ENCODE assay signal across 1 cellular context in the genomic region with DNA sequence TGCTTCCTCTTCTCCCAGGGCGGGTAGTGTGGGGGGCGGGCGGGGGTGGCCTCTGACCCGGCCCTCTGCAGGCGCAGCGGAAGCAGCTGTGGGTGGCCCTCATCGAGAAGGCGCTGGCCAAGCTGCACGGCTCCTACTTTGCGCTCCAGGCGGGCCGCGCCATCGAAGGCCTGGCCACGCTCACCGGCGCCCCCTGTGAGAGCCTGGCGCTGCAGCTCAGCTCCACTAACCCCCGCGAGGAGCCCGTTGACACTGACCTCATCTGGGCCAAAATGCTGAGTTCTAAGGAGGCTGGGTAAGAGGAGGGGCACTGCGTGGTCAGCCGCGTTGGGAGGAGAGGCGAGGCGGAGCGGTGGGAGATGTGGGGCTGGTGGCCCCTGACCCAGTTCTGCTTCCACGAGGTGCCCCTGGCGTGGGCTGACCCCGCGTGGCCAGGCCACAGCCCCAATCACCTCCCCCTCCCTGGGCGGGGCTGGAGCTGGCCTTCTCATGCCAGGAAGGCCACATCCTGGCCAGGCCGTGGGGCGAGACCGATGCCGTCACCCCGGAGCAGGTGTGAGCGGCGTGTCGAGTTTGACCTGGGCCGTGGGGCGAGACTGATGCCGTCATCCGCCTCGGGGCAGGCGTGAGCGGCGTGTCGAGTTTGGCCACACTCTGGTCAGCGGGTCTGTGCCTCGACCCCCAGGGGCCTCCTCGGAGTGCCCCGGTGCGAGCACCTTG.
A peak's percentile ranks its signal among the peaks of the same experiment; 100 is the strongest.
TF ChIP-seq lines count a peak whose summit lies in the region.

No MANE protein-coding gene starts in this region.

TF ChIP-seq in HepG2, 621 proteins besides CTCF, POLR2A, EP300 and RAD21:
- TF ChIP-seq, protein P1, sequence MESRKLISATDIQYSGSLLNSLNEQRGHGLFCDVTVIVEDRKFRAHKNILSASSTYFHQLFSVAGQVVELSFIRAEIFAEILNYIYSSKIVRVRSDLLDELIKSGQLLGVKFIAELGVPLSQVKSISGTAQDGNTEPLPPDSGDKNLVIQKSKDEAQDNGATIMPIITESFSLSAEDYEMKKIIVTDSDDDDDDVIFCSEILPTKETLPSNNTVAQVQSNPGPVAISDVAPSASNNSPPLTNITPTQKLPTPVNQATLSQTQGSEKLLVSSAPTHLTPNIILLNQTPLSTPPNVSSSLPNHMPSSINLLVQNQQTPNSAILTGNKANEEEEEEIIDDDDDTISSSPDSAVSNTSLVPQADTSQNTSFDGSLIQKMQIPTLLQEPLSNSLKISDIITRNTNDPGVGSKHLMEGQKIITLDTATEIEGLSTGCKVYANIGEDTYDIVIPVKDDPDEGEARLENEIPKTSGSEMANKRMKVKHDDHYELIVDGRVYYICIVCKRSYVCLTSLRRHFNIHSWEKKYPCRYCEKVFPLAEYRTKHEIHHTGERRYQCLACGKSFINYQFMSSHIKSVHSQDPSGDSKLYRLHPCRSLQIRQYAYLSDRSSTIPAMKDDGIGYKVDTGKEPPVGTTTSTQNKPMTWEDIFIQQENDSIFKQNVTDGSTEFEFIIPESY (CRISPR knock-in tag; IDR thresholded peaks at IDR 0.05): peak; percentile 98
- TF ChIP-seq, protein P2, sequence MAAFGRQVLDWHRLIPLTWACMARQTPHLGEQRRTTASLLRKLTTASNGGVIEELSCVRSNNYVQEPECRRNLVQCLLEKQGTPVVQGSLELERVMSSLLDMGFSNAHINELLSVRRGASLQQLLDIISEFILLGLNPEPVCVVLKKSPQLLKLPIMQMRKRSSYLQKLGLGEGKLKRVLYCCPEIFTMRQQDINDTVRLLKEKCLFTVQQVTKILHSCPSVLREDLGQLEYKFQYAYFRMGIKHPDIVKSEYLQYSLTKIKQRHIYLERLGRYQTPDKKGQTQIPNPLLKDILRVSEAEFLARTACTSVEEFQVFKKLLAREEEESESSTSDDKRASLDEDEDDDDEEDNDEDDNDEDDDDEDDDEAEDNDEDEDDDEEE (CRISPR knock-in tag; IDR thresholded peaks at IDR 0.05): no peak
- peak; percentile 21 for TF ChIP-seq AGO2 (optimal IDR thresholded peaks at IDR 0.05; ENCODE audit: low read depth, low read length)
- no peak for TF ChIP-seq ZSCAN31 (CRISPR knock-in tag; IDR thresholded peaks at IDR 0.05; ENCODE audit: low read depth)
- no peak for TF ChIP-seq ZBTB14 (CRISPR knock-in tag; IDR thresholded peaks at IDR 0.05)
- TF ChIP-seq ZNF143 (CRISPR knock-in tag; IDR thresholded peaks at IDR 0.05): no peak
- TF ChIP-seq MTA1 (CRISPR knock-in tag; IDR thresholded peaks at IDR 0.05; ENCODE audit: borderline replicate concordance): no peak
